Comparison of ENCODE assay signal across 17 cellular contexts in the genomic region with DNA sequence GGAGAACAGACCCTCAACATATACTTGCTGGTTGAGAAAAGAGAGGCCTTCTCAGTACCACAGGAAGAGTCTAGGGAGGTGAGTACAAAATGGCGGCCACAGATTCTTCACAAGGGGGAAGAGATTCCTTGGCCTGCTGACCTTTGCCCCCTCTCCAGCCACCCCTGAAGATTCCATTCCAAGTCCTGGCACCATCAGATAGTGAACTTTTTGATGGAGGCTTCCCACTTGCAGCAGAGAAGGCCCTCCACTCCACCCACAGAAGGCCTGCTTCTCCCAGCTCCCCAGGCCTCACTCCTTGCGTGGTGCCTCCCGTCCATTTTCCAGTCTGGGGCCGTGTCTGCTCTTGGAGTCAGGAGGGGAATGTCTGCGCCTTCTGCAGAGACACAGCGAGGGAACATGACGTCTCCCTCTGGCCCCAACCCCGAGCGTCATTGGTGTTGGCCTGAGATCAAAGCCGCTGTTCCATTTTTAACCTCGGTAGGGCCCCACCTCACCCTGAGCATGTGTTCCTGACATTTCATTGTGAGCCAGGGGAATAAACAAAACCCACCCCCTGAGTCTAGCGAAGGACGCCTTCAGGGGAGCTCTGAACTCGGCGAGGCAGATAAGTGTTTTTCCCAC.
DNase-seq lines count a peak whose midpoint lies in the region; ATAC-seq and TF ChIP-seq lines count a peak whose summit lies in the region.
"Had no signal": no experiment of that assay in that cellular context is flagged by ENCODE, and none has a peak within 500 bp of the region (broad histone marks: within the 10 kb centered on the region; RNA-seq: fewer than 3 reads in every experiment).

No MANE protein-coding gene starts in this region.

- ATAC-seq in right cardiac atrium, result peak; percentile 87 to 89
- ATAC-seq in GM18858 (IDR thresholded peaks at IDR 0.05; ENCODE audit: unreplicated experiment), result no peak
- no peak for ATAC-seq in HG03196 (IDR thresholded peaks at IDR 0.05; ENCODE audit: unreplicated experiment)
- ATAC-seq: HepG2 had no signal

- no peak overlapping the region for H3K27ac ChIP-seq in right cardiac atrium (ENCODE audit: low read length)
- H3K27ac ChIP-seq in prostate gland, result peak overlapping the region; percentile 42 to 45
- H3K27ac ChIP-seq: C4-2B, PC-9, skin epidermis had no signal

- TF ChIP-seq CTCF in choroid plexus epithelial cell (conservative IDR thresholded peaks at IDR 0.05; ENCODE audit: low read depth, low read length), result no peak
- no peak for TF ChIP-seq CTCF in prostate gland (IDR thresholded peaks at IDR 0.05)

- no peaks in the 10 kb centered on the region for H3K27me3 ChIP-seq in right cardiac atrium (ENCODE audit: control insufficient read depth, insufficient read depth)
- no peaks in the 10 kb centered on the region for H3K27me3 ChIP-seq in prostate gland (replicated peaks; ENCODE audit: insufficient read depth)

- DNase-seq in Ammon's horn (ENCODE audit: low spot score) (peak; percentile 5), choroid plexus epithelial cell (ENCODE audit: low read depth) (peak; percentile 90), right cardiac atrium (peak; percentile 49 to 66 (median 53)), prostate gland (ENCODE audit: low spot score) (no peak), NCI-H2081 treated with DMSO at 0.1 percent for 48 hours (lab: John Stamatoyannopoulos, UW) (no peak)
- DNase-seq in activated effector memory CD4-positive, alpha-beta T cell treated with Interleukin-2 at 50 U/mL for 16 hours, result no peak
- DNase-seq: activated T-cell treated with anti-CD3 and anti-CD28 coated beads, Interleukin-2, amount 50 U/mL, for 1 hour; DMS53; HCEC 1CT; NCI-H187 treated with DMSO at 0.1 percent for 48 hours; NCI-H69; PC-9 had no signal

- H3K9me3 ChIP-seq in right cardiac atrium (ENCODE audit: control insufficient read depth, low read length) (no peaks in the 10 kb centered on the region), prostate gland (no peaks in the 10 kb centered on the region)

- no peak for TF ChIP-seq POLR2A in prostate gland (IDR thresholded peaks at IDR 0.05)

- H3K4me3 ChIP-seq in choroid plexus epithelial cell (ENCODE audit: low read depth, low read length) (no peak overlapping the region), right cardiac atrium (ENCODE audit: low read length) (no peak overlapping the region), prostate gland (no peak overlapping the region)
- H3K4me3 ChIP-seq: PC-9, skin epidermis had no signal

- WGBS in right cardiac atrium, result 52% methylated on average over 15 of the region's 15 CpGs
- WGBS in prostate gland, result 62% methylated on average over 15 of the region's 15 CpGs

- intact Hi-C loops in right cardiac atrium (cut with DNase I), result no loop called here
- intact Hi-C loops in prostate gland (cut with DNase I), result no loop called here

- peaks cover 2% of the 10 kb centered on the region for H3K4me1 ChIP-seq in right cardiac atrium (ENCODE audit: control insufficient read depth, insufficient read depth, low read length)
- no peaks in the 10 kb centered on the region for H3K4me1 ChIP-seq in prostate gland (replicated peaks)

- H3K36me3 ChIP-seq in prostate gland, result no peaks in the 10 kb centered on the region

Comparison
In these comparisons a context has a peak if more than half of its experiments do, and no peak if none do; other contexts are left out.
1. DNase-seq: peak in Ammon's horn (single experiment), choroid plexus epithelial cell (single experiment) and right cardiac atrium (3 of 3); none in prostate gland (single experiment), activated effector memory CD4-positive, alpha-beta T cell treated with Interleukin-2 at 50 U/mL for 16 hours (single experiment) and NCI-H2081 treated with DMSO at 0.1 percent for 48 hours (single experiment).
2. ATAC-seq: peak in right cardiac atrium (2 of 2); none in GM18858 (single experiment) and HG03196 (single experiment).